In genomic region chr10:7311256-7312178, GRCh38 we compare ENCODE assay signal across 1 cellular context.
TF ChIP-seq lines count a peak whose summit lies in the region.

No MANE protein-coding gene starts in this region.

TF ChIP-seq in K562, 482 proteins besides CTCF, POLR2A, EP300 and RAD21 (continued from another document):
- TF ChIP-seq, protein P1, sequence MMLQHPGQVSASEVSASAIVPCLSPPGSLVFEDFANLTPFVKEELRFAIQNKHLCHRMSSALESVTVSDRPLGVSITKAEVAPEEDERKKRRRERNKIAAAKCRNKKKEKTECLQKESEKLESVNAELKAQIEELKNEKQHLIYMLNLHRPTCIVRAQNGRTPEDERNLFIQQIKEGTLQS (IDR thresholded peaks at IDR 0.05) = peak; percentile 61
- TF ChIP-seq, protein P1 (CRISPR knock-in tag; conservative IDR thresholded peaks at IDR 0.05) = no peak
- TF ChIP-seq MEIS2 (IDR thresholded peaks at IDR 0.05; ENCODE audit: partially characterized antibody) (peak; percentile 90), BMI1 (IDR thresholded peaks at IDR 0.05; ENCODE audit: low read length) (no peak), FOSL1 (tag; conservative IDR thresholded peaks at IDR 0.05) (peak; percentile 75)
- TF ChIP-seq, protein P2, sequence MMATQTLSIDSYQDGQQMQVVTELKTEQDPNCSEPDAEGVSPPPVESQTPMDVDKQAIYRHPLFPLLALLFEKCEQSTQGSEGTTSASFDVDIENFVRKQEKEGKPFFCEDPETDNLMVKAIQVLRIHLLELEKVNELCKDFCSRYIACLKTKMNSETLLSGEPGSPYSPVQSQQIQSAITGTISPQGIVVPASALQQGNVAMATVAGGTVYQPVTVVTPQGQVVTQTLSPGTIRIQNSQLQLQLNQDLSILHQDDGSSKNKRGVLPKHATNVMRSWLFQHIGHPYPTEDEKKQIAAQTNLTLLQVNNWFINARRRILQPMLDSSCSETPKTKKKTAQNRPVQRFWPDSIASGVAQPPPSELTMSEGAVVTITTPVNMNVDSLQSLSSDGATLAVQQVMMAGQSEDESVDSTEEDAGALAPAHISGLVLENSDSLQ (IDR thresholded peaks at IDR 0.05) = peak; percentile 67
